8 cellular contexts compared by ENCODE assay signal in the genomic region with DNA sequence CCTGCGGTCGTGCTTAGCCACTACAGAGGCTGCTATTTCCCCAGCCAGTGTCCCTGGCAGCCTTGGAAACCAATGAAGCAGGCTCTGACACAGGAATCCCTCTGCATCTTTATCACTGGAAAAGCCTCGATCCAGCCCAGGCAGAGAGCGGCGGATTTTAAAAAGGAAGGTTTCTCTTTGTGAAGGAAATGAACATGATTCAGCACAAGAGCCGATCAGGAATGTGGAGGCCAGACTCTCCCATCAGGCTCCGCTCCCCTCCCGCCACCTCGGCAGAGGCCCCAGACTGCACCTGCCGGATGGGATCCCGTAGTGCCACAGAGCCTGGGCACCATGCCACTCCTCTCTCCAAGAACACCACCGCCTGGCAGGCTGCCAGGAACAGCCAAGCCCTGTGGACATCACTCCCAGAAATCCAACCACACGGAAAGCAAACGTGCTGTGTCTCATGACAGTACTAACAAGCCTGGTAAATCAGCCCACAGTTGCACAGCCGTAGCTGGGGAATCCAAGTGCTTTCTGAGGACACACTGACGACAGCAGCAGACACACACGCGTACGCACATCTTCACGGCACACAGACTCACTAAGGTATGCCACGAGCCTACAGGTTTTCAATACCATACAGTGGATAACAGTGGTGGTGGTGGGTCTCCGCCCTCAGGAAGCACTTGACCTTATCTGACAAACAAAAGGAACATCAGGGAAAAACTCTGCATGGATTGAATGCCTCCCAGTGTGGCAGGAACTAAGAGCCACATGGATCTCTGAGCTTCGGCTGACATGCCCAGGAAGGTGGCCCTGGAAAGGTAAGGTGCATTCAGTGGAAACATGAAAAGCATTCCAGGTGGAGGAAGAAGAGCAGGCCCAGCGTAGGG. TPM values are rescaled to one million over a fixed set of nuclear protein-coding genes. Genes with fewer than 3 reads are reported as not detected.
DNase-seq lines count a peak whose midpoint lies in the region; ATAC-seq and TF ChIP-seq lines count a peak whose summit lies in the region.

No MANE protein-coding gene starts in this region.

- peaks cover 13% of the 10 kb centered on the region for H3K27me3 Mint-ChIP-seq in neural progenitor cell (ENCODE audit: insufficient read depth, low read depth)
- peaks cover 2% of the 10 kb centered on the region for H3K27me3 Mint-ChIP-seq in activated naive CD4-positive, alpha-beta T cell treated with anti-CD3 and anti-CD28 coated beads for 36 hours (ENCODE audit: low read depth)

- H3K36me3 ChIP-seq in HEK293 (ENCODE audit: control insufficient read depth in 2 of 2, insufficient read depth in 1 of 2, low read length in 2 of 2) = no peaks in the 10 kb centered on the region
- no peaks in the 10 kb centered on the region for H3K36me3 ChIP-seq in neural progenitor cell

- ATAC-seq in GM18520 (IDR thresholded peaks at IDR 0.05; ENCODE audit: unreplicated experiment) = no peak

- H3K4me1 ChIP-seq in HEK293 (ENCODE audit: control insufficient read depth, insufficient read depth, low read length) (peaks cover 13% of the 10 kb centered on the region), neural progenitor cell (peaks cover 41% of the 10 kb centered on the region)

- peaks cover 39% of the 10 kb centered on the region for H3F3A ChIP-seq in neural progenitor cell (ENCODE audit: low read depth)

- peaks cover 4% of the 10 kb centered on the region for H4K20me1 ChIP-seq in neural progenitor cell (ENCODE audit: low read depth)

- H3K9me3 ChIP-seq in HEK293 (ENCODE audit: control insufficient read depth, insufficient read depth, low read depth, low read length) (no peaks in the 10 kb centered on the region), neural progenitor cell (ENCODE audit: low read depth) (no peaks in the 10 kb centered on the region)

- peak overlapping the region; percentile 64 for H3K4me3 Mint-ChIP-seq in neural progenitor cell
- no peak overlapping the region for H3K4me3 Mint-ChIP-seq in activated naive CD4-positive, alpha-beta T cell treated with anti-CD3 and anti-CD28 coated beads for 36 hours

- H3K79me2 ChIP-seq in neural progenitor cell (ENCODE audit: low read depth) = peaks cover 4% of the 10 kb centered on the region

- H2AFZ ChIP-seq in neural progenitor cell (replicated peaks) = no peak overlapping the region

- intact Hi-C loops in activated naive CD4-positive, alpha-beta T cell treated with anti-CD3 and anti-CD28 coated beads for 36 hours (cut with micrococcal nuclease) = no loop called here

- no peak overlapping the region for H3K4me3 ChIP-seq in HEK293 (ENCODE audit: low read depth, low read length)
- H3K4me3 ChIP-seq in fibroblast of the aortic adventitia (ENCODE audit: low read depth, low read length) = peak overlapping the region; percentile 9
- no peak overlapping the region for H3K4me3 ChIP-seq in neural progenitor cell

- peaks cover 35% of the 10 kb centered on the region for H3K27me3 ChIP-seq in neural progenitor cell

- POLR2A ChIA-PET in HEK293 (lab: Yijun Ruan, JAX) = interaction anchor here (2.5 kb wide), 1 partner anchor 9 kb away, joined by 9 read pairs; no protein-coding TSS in a partner anchor
- POLR2A ChIA-PET in RWPE1 (lab: Yijun Ruan, JAX; ENCODE audit: low non-redundant PET) = no interaction called here

- H3K27ac ChIP-seq in HEK293 (ENCODE audit: extremely low read depth, low read depth, low read length) (0 out of 2 replicates have a peak overlapping the region, but pooled peaks have one; percentile 5), RWPE1 (peak overlapping the region; percentile 93), neural progenitor cell (no peak overlapping the region)

- no peak for TF ChIP-seq CTCF in HEK293 (tag by site-specific recombination; IDR thresholded peaks at IDR 0.05)
- no peak for TF ChIP-seq CTCF in RWPE1 (conservative IDR thresholded peaks at IDR 0.05; ENCODE audit: low read depth)
- TF ChIP-seq CTCF in fibroblast of the aortic adventitia (IDR thresholded peaks at IDR 0.05; ENCODE audit: insufficient read depth, low read length) = peak; percentile 25
- TF ChIP-seq CTCF in neural progenitor cell (IDR thresholded peaks at IDR 0.05) = no peak

- DNase-seq in RWPE1 (ENCODE audit: low spot score) (peak; percentile 76), fibroblast of the aortic adventitia (ENCODE audit: low read depth) (peak; percentile 77), neural progenitor cell (ENCODE audit: low spot score) (peak; percentile 56), T1000 (lab: John Stamatoyannopoulos, UW) (no peak)
- DNase-seq in stimulated activated CD8-positive, alpha-beta memory T cell treated with anti-CD3 and anti-CD28 coated beads, Interleukin-4, amount 100 ng/mL, for 48 hours = no peak
- no peak for DNase-seq in activated naive CD4-positive, alpha-beta T cell treated with anti-CD3 and anti-CD28 coated beads for 36 hours

- CTCF ChIA-PET in HEK293 (lab: Yijun Ruan, JAX) = interaction anchor here (0.6 to 1.6 kb wide), 4 partner anchors 15 to 775 kb away, joined by 3 to 7 read pairs (median 4); no protein-coding TSS in a partner anchor
- CTCF ChIA-PET in RWPE1 (lab: Yijun Ruan, JAX) = interaction anchor here (0.6 to 1.9 kb wide), 4 partner anchors 33 to 271 kb away, joined by 3 to 5 read pairs (median 4); partner anchors contain the start of gene NCOR1
- CTCF ChIA-PET in activated naive CD4-positive, alpha-beta T cell treated with anti-CD3 and anti-CD28 coated beads for 36 hours (lab: Charles Lee) = interaction anchor here (1.1 to 1.6 kb wide), 2 partner anchors 35 to 122 kb away, joined by 3 to 4 read pairs; no protein-coding TSS in a partner anchor

- H3K27ac Mint-ChIP-seq in neural progenitor cell = peak overlapping the region; percentile 98
- H3K27ac Mint-ChIP-seq in activated naive CD4-positive, alpha-beta T cell treated with anti-CD3 and anti-CD28 coated beads for 36 hours = no peak overlapping the region

- peak overlapping the region; percentile 35 for H3K4me2 ChIP-seq in neural progenitor cell

- H3K9ac ChIP-seq in neural progenitor cell = no peak overlapping the region

- H3K36me3 Mint-ChIP-seq in neural progenitor cell = no peaks in the 10 kb centered on the region
- no peaks in the 10 kb centered on the region for H3K36me3 Mint-ChIP-seq in activated naive CD4-positive, alpha-beta T cell treated with anti-CD3 and anti-CD28 coated beads for 36 hours (ENCODE audit: low read depth)

- H3K9me3 Mint-ChIP-seq in neural progenitor cell = no peaks in the 10 kb centered on the region
- H3K9me3 Mint-ChIP-seq in activated naive CD4-positive, alpha-beta T cell treated with anti-CD3 and anti-CD28 coated beads for 36 hours = no peaks in the 10 kb centered on the region

- H3K4me1 Mint-ChIP-seq in neural progenitor cell = peaks cover 76% of the 10 kb centered on the region
- peaks cover 9% of the 10 kb centered on the region for H3K4me1 Mint-ChIP-seq in activated naive CD4-positive, alpha-beta T cell treated with anti-CD3 and anti-CD28 coated beads for 36 hours (ENCODE audit: low read depth)

TF ChIP-seq in HEK293, 187 proteins besides CTCF, POLR2A, EP300 and RAD21 (continues in another document):
- TF ChIP-seq ZNF169 (tag by site-specific recombination; IDR thresholded peaks at IDR 0.05) (no peak), ZNF341 (tag by site-specific recombination; IDR thresholded peaks at IDR 0.05; ENCODE audit: low read depth) (no peak), INSM2 (tag by site-specific recombination; IDR thresholded peaks at IDR 0.05) (no peak), ZNF416 (tag by site-specific recombination; IDR thresholded peaks at IDR 0.05) (no peak), ZNF112 (tag by site-specific recombination; IDR thresholded peaks at IDR 0.05) (0 out of 2 replicates have a peak, but pooled peaks have one; percentile 48), ZFP69B (tag by site-specific recombination; IDR thresholded peaks at IDR 0.05) (no peak), KLF7 (tag by site-specific recombination; IDR thresholded peaks at IDR 0.05; ENCODE audit: borderline replicate concordance) (no peak), ZSCAN16 (tag by site-specific recombination; IDR thresholded peaks at IDR 0.05) (no peak), SP7 (tag by site-specific recombination; IDR thresholded peaks at IDR 0.05) (no peak)
- TF ChIP-seq, protein P1, sequence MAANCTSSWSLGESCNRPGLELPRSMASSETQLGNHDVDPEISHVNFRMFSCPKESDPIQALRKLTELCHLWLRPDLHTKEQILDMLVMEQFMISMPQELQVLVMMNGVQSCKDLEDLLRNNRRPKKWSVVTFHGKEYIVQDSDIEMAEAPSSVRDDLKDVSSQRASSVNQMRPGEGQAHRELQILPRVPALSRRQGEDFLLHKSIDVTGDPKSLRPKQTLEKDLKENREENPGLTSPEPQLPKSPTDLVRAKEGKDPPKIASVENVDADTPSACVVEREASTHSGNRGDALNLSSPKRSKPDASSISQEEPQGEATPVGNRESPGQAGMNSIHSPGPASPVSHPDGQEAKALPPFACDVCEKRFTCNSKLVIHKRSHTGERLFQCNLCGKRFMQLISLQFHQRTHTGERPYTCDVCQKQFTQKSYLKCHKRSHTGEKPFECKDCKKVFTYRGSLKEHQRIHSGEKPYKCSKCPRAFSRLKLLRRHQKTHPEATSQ (tag by site-specific recombination; IDR thresholded peaks at IDR 0.05) = no peak

RNA-seq across cellular contexts. Expression of gene LRRC75A, which starts 5.4 kb away (rescaled TPM):
- total RNA-seq in fibroblast of the aortic adventitia (ENCODE audit: low replicate concordance) (3.6 and 6.1 TPM in 2 replicates), neural progenitor cell (ENCODE audit: low replicate concordance) (4.0 and 7.2 TPM in 2 replicates)
- under 1 TPM; 0.69 to 0.79 TPM for total RNA-seq in activated naive CD4-positive, alpha-beta T cell treated with anti-CD3 and anti-CD28 coated beads for 36 hours

Comparison
In these comparisons a context has a peak if more than half of its experiments do, and no peak if none do; other contexts are left out.
1. DNase-seq: peak in RWPE1 (single experiment), fibroblast of the aortic adventitia (single experiment) and neural progenitor cell (single experiment); none in stimulated activated CD8-positive, alpha-beta memory T cell treated with anti-CD3 and anti-CD28 coated beads, Interleukin-4, amount 100 ng/mL, for 48 hours (single experiment), T1000 (single experiment) and activated naive CD4-positive, alpha-beta T cell treated with anti-CD3 and anti-CD28 coated beads for 36 hours (single experiment).